1 cellular context compared by ENCODE assay signal in the genomic region with DNA sequence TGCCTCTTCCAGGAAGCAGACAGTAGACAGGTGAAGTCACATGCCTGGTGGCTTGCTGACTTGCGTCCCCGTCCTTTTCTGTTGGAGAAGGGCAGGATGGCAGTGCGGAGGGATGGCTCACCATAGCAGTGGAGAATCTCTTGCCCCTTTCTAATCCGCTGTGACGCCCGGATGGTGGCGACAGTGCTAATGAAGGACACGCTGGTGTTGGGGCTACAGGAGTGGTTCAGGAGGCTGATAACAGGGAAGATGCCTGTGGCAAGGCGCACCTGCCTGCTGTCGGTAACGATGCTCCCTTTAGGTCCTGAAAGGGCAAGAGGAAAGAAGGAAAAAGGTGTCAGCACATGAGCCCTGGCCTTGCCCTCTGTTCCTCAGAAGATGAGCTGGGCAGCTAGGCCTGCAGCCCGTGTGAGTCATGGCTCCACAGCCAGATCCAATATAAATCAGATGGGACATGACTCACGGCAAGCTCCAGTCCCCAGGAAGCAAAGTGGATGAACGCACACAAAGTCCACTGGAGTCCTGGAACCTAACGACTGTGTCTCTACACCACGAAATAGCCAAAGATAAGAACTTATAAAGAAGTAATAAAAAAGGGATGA.
TF ChIP-seq lines count a peak whose summit lies in the region.

No MANE protein-coding gene starts in this region.

TF ChIP-seq in SK-N-SH, 30 proteins besides CTCF, POLR2A, EP300 and RAD21:
- peak; percentile 86 for TF ChIP-seq TCF12 (IDR thresholded peaks at IDR 0.05)
- no peak for TF ChIP-seq GATA2 (CRISPR knock-in tag; IDR thresholded peaks at IDR 0.05)
- no peak for TF ChIP-seq FOXM1 (IDR thresholded peaks at IDR 0.05; ENCODE audit: low read depth)
- TF ChIP-seq, protein P1, sequence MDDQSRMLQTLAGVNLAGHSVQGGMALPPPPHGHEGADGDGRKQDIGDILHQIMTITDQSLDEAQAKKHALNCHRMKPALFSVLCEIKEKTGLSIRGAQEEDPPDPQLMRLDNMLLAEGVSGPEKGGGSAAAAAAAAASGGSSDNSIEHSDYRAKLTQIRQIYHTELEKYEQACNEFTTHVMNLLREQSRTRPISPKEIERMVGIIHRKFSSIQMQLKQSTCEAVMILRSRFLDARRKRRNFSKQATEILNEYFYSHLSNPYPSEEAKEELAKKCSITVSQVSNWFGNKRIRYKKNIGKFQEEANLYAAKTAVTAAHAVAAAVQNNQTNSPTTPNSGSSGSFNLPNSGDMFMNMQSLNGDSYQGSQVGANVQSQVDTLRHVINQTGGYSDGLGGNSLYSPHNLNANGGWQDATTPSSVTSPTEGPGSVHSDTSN (IDR thresholded peaks at IDR 0.05): peak; percentile 98
- TF ChIP-seq, protein P2, sequence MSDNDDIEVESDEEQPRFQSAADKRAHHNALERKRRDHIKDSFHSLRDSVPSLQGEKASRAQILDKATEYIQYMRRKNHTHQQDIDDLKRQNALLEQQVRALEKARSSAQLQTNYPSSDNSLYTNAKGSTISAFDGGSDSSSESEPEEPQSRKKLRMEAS (IDR thresholded peaks at IDR 0.05; ENCODE audit: low read depth): peak; percentile 87
- no peak for TF ChIP-seq EZH2phosphoT487 (IDR thresholded peaks at IDR 0.05; ENCODE audit: borderline replicate concordance, low read depth)
- peak; percentile 68 for TF ChIP-seq POLR2AphosphoS5 (IDR thresholded peaks at IDR 0.05; ENCODE audit: low read depth, low read length)
- peak; percentile 100 for TF ChIP-seq FOSL2 (IDR thresholded peaks at IDR 0.05; ENCODE audit: borderline replicate concordance, low read depth)
- TF ChIP-seq, protein P3, sequence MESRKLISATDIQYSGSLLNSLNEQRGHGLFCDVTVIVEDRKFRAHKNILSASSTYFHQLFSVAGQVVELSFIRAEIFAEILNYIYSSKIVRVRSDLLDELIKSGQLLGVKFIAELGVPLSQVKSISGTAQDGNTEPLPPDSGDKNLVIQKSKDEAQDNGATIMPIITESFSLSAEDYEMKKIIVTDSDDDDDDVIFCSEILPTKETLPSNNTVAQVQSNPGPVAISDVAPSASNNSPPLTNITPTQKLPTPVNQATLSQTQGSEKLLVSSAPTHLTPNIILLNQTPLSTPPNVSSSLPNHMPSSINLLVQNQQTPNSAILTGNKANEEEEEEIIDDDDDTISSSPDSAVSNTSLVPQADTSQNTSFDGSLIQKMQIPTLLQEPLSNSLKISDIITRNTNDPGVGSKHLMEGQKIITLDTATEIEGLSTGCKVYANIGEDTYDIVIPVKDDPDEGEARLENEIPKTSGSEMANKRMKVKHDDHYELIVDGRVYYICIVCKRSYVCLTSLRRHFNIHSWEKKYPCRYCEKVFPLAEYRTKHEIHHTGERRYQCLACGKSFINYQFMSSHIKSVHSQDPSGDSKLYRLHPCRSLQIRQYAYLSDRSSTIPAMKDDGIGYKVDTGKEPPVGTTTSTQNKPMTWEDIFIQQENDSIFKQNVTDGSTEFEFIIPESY (IDR thresholded peaks at IDR 0.05; ENCODE audit: borderline replicate concordance, low read depth): no peak
- no peak for TF ChIP-seq GABPA (IDR thresholded peaks at IDR 0.05; ENCODE audit: low read depth)
- TF ChIP-seq SIN3A (IDR thresholded peaks at IDR 0.05; ENCODE audit: borderline replicate concordance, low read depth, low read length): peak; percentile 59; the same call in 1 of the 2 replicates
- TF ChIP-seq JUND (IDR thresholded peaks at IDR 0.05): peak; percentile 99
- TF ChIP-seq, protein P4, sequence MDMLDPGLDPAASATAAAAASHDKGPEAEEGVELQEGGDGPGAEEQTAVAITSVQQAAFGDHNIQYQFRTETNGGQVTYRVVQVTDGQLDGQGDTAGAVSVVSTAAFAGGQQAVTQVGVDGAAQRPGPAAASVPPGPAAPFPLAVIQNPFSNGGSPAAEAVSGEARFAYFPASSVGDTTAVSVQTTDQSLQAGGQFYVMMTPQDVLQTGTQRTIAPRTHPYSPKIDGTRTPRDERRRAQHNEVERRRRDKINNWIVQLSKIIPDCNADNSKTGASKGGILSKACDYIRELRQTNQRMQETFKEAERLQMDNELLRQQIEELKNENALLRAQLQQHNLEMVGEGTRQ (IDR thresholded peaks at IDR 0.05; ENCODE audit: borderline replicate concordance, low read depth, low read length): no peak
- no peak for TF ChIP-seq RCOR1 (IDR thresholded peaks at IDR 0.05; ENCODE audit: low read length)
- TF ChIP-seq CHD2 (IDR thresholded peaks at IDR 0.05; ENCODE audit: low read length, partially characterized antibody): no peak
- TF ChIP-seq, protein P5, sequence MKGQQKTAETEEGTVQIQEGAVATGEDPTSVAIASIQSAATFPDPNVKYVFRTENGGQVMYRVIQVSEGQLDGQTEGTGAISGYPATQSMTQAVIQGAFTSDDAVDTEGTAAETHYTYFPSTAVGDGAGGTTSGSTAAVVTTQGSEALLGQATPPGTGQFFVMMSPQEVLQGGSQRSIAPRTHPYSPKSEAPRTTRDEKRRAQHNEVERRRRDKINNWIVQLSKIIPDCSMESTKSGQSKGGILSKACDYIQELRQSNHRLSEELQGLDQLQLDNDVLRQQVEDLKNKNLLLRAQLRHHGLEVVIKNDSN (IDR thresholded peaks at IDR 0.05; ENCODE audit: borderline replicate concordance, low read depth): no peak
- TF ChIP-seq, protein P6, sequence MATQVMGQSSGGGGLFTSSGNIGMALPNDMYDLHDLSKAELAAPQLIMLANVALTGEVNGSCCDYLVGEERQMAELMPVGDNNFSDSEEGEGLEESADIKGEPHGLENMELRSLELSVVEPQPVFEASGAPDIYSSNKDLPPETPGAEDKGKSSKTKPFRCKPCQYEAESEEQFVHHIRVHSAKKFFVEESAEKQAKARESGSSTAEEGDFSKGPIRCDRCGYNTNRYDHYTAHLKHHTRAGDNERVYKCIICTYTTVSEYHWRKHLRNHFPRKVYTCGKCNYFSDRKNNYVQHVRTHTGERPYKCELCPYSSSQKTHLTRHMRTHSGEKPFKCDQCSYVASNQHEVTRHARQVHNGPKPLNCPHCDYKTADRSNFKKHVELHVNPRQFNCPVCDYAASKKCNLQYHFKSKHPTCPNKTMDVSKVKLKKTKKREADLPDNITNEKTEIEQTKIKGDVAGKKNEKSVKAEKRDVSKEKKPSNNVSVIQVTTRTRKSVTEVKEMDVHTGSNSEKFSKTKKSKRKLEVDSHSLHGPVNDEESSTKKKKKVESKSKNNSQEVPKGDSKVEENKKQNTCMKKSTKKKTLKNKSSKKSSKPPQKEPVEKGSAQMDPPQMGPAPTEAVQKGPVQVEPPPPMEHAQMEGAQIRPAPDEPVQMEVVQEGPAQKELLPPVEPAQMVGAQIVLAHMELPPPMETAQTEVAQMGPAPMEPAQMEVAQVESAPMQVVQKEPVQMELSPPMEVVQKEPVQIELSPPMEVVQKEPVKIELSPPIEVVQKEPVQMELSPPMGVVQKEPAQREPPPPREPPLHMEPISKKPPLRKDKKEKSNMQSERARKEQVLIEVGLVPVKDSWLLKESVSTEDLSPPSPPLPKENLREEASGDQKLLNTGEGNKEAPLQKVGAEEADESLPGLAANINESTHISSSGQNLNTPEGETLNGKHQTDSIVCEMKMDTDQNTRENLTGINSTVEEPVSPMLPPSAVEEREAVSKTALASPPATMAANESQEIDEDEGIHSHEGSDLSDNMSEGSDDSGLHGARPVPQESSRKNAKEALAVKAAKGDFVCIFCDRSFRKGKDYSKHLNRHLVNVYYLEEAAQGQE (IDR thresholded peaks at IDR 0.05; ENCODE audit: low read depth, low read length): 0 out of 2 replicates have a peak, but pooled peaks have one; percentile 12
- no peak for TF ChIP-seq YY1 (IDR thresholded peaks at IDR 0.05; ENCODE audit: low read depth)
- TF ChIP-seq NRF1 (IDR thresholded peaks at IDR 0.05; ENCODE audit: low read depth, low read length): no peak
- TF ChIP-seq NFIC (IDR thresholded peaks at IDR 0.05; ENCODE audit: borderline replicate concordance): 0 out of 2 replicates have a peak, but pooled peaks have one; percentile 56
- TF ChIP-seq RXRA (IDR thresholded peaks at IDR 0.05; ENCODE audit: borderline replicate concordance, low read depth): peak; percentile 67; the same call in 1 of the 2 replicates
- TF ChIP-seq TEAD4 (IDR thresholded peaks at IDR 0.05; ENCODE audit: borderline replicate concordance, insufficient read depth): no peak
- no peak for TF ChIP-seq ELF1 (IDR thresholded peaks at IDR 0.05)
- TF ChIP-seq, protein P7, sequence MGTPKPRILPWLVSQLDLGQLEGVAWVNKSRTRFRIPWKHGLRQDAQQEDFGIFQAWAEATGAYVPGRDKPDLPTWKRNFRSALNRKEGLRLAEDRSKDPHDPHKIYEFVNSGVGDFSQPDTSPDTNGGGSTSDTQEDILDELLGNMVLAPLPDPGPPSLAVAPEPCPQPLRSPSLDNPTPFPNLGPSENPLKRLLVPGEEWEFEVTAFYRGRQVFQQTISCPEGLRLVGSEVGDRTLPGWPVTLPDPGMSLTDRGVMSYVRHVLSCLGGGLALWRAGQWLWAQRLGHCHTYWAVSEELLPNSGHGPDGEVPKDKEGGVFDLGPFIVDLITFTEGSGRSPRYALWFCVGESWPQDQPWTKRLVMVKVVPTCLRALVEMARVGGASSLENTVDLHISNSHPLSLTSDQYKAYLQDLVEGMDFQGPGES (IDR thresholded peaks at IDR 0.05; ENCODE audit: low read depth, low read length): no peak
- no peak for TF ChIP-seq MXI1 (IDR thresholded peaks at IDR 0.05; ENCODE audit: low read depth, low read length)
- no peak for TF ChIP-seq RFX5 (IDR thresholded peaks at IDR 0.05; ENCODE audit: low read length)
- TF ChIP-seq MEF2A (IDR thresholded peaks at IDR 0.05; ENCODE audit: borderline replicate concordance, low read depth): no peak
- 0 out of 2 replicates have a peak, but pooled peaks have one; percentile 36 for TF ChIP-seq TAF1 (IDR thresholded peaks at IDR 0.05; ENCODE audit: borderline replicate concordance, low read depth, low read length)
- no peak for TF ChIP-seq FOXJ3 (CRISPR knock-in tag; IDR thresholded peaks at IDR 0.05)
- TF ChIP-seq SMC3 (IDR thresholded peaks at IDR 0.05; ENCODE audit: low read depth, low read length): no peak
TF ChIP-seq in SK-N-SH: peak in this region for 11.
